In the genomic region with DNA sequence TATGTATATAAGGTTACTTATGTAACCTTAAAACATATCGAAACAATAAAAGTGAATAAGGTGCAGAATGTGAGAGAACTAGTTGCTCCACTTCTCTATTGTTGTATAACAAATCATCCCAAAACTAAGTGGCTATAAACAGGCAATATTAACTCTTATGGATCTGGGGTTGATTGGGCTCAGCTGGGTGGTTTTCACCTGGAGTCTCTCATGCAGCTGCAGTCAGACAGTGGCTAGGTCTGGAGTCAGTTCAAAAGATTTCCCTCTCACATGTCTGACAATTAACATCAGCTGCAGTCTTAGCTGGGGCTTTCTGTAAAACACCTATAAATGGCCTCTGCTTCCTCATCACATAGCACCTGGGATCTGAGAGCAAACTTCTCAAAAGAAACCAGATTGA, we compare ENCODE assay signal across 20 cellular contexts.
DNase-seq lines count a peak whose midpoint lies in the region; ATAC-seq, FAIRE-seq and TF ChIP-seq lines count a peak whose summit lies in the region.
"Had no signal": no experiment of that assay in that cellular context is flagged by ENCODE, and none has a peak within 500 bp of the region (broad histone marks: within the 10 kb centered on the region; RNA-seq: fewer than 3 reads in every experiment).

No MANE protein-coding gene starts in this region.

- no peak overlapping the region for H3K23ac ChIP-seq in neuronal stem cell (ENCODE audit: low read depth, low read length, poor library complexity)

- in situ Hi-C loops in HepG2 (cut with HindIII; ENCODE audit: extremely low pct_ligation_motif_present, low pct_unique_long_range_greater_than_20kb): no loop called here

- H3K27ac ChIP-seq in HepG2 (ENCODE audit: extremely low read length, insufficient read depth, low read length): no peak overlapping the region
- H3K27ac ChIP-seq in right lobe of liver: no peak overlapping the region
- H3K27ac ChIP-seq in OCI-LY7 (ENCODE audit: low read depth, low read length, poor library complexity, severe bottlenecking): no peak overlapping the region
- H3K27ac ChIP-seq in neuronal stem cell (replicated peaks; ENCODE audit: low read length): no peak overlapping the region
- H3K27ac ChIP-seq: 22Rv1, BLaER1, C4-2B had no signal

- H4K8ac ChIP-seq in neuronal stem cell (ENCODE audit: low read depth, low read length): no peak overlapping the region

- H3K4ac ChIP-seq in neuronal stem cell (ENCODE audit: low read length): no peak overlapping the region

- TF ChIP-seq RAD21 in HepG2 (CRISPR knock-in tag; IDR thresholded peaks at IDR 0.05): no peak

- FAIRE-seq in HepG2 (lab: Jason Lieb, UNC): no peak
- FAIRE-seq: A204.1, GM12891, GM18507, H1 had no signal

- no peak overlapping the region for H3K9ac ChIP-seq in HepG2 (ENCODE audit: insufficient read depth, low read depth, low read length)
- H3K9ac ChIP-seq in neuronal stem cell (ENCODE audit: low read depth, low read length, poor library complexity): no peak overlapping the region
- H3K9ac ChIP-seq: BLaER1 had no signal

- H3K4me3 ChIP-seq in HepG2 (replicated peaks in 1 of 3; ENCODE audit: insufficient read depth in 1 of 3, low read depth in 2 of 3, low read length in 3 of 3) (no peak overlapping the region), right lobe of liver (no peak overlapping the region), OCI-LY7 (ENCODE audit: low read depth, low read length, poor library complexity, severe bottlenecking) (no peak overlapping the region), neuronal stem cell (ENCODE audit: low read length in 2 of 2) (no peak overlapping the region)
- H3K4me3 ChIP-seq: BLaER1 had no signal

- H2BK12ac ChIP-seq in neuronal stem cell (ENCODE audit: low read length): no peak overlapping the region

- H2BK120ac ChIP-seq in neuronal stem cell (ENCODE audit: low read depth, low read length): no peak overlapping the region

- no peaks in the 10 kb centered on the region for H3K9me2 ChIP-seq in OCI-LY7 (ENCODE audit: insufficient read depth, low read length)

- no peak for TF ChIP-seq EP300 in HepG2 (IDR thresholded peaks at IDR 0.05; ENCODE audit: low read depth in 2 of 2, low read length in 2 of 2)
- no peak for TF ChIP-seq EP300 in HepG2 (CRISPR knock-in tag; IDR thresholded peaks at IDR 0.05; ENCODE audit: borderline replicate concordance)

- H3K18ac ChIP-seq in neuronal stem cell (ENCODE audit: low read length): no peak overlapping the region

- WGBS in HepG2 (ENCODE audit: low lambda C conversion rate): 17% methylated on average over 1 of the region's 1 CpG
- WGBS in right lobe of liver (ENCODE audit: insufficient coverage, low coverage, low lambda C conversion rate, missing lambda C conversion rate): 24% methylated on average over 1 of the region's 1 CpG
- no CpG with 5 or more reads among the region's 1 CpG for whole genome bisulfite sequencing in neuronal stem cell (ENCODE audit: extremely low coverage in 2 of 2, insufficient read length in 2 of 2, insufficient replicate concordance in 1 of 2), 2 donors

- no peaks in the 10 kb centered on the region for H3K27me3 ChIP-seq in HepG2 (ENCODE audit: control insufficient read depth in 1 of 2, insufficient read depth in 2 of 2, low read length in 2 of 2)
- no peaks in the 10 kb centered on the region for H3K27me3 ChIP-seq in right lobe of liver
- H3K27me3 ChIP-seq in neuronal stem cell (ENCODE audit: control insufficient read depth in 3 of 3, insufficient read depth in 3 of 3, low read depth in 1 of 3, low read length in 3 of 3): no peaks in the 10 kb centered on the region
- H3K27me3 ChIP-seq: BLaER1 had no signal

- H3K79me2 ChIP-seq in HepG2 (ENCODE audit: insufficient read depth, low read length): no peaks in the 10 kb centered on the region
- H3K79me2 ChIP-seq in OCI-LY7 (ENCODE audit: insufficient read depth, low read depth, low read length): no peaks in the 10 kb centered on the region

- H2AFZ ChIP-seq in HepG2 (ENCODE audit: low read length) (no peak overlapping the region), OCI-LY7 (ENCODE audit: low read length) (no peak overlapping the region), neuronal stem cell (ENCODE audit: low read length) (peak overlapping the region; percentile 49)

- H3K4me1 ChIP-seq in HepG2 (ENCODE audit: insufficient read depth, low read length) (no peaks in the 10 kb centered on the region), right lobe of liver (no peaks in the 10 kb centered on the region), OCI-LY7 (ENCODE audit: insufficient read depth, low read length, poor library complexity, severe bottlenecking) (no peaks in the 10 kb centered on the region), neuronal stem cell (ENCODE audit: control insufficient read depth in 2 of 2, insufficient read depth in 1 of 2, low read depth in 1 of 2, low read length in 2 of 2) (no peaks in the 10 kb centered on the region)
- H3K4me1 ChIP-seq: BLaER1, Caco-2 had no signal

- DNase-seq in HepG2 (ENCODE audit: low spot score): no peak
- DNase-seq in right lobe of liver: no peak
- peak; percentile 7 for DNase-seq in OCI-LY7 (ENCODE audit: low spot score)
- DNase-seq in neuronal stem cell (ENCODE audit: low spot score): no peak
- DNase-seq in DMS153 (lab: John Stamatoyannopoulos, UW): no peak
- no peak for DNase-seq in stimulated activated CD4-positive, alpha-beta T cell treated with anti-CD3 and anti-CD28 coated beads, Interleukin-1b, Interleukin-23, amount 100 ng/mL, for 48 hours
- DNase-seq: Caco-2; CD4-positive, CD25-positive, alpha-beta regulatory T cell; CD8-positive, alpha-beta T cell; DMS79 treated with DMSO at 0.1 percent for 48 hours; GF-D8; H7; HCEC 1CT had no signal

- no peaks in the 10 kb centered on the region for H3K79me1 ChIP-seq in neuronal stem cell (ENCODE audit: low read depth, low read length)

- H2AK5ac ChIP-seq in neuronal stem cell (ENCODE audit: low read depth, low read length): no peak overlapping the region

- POLR2A ChIA-PET in HepG2 (lab: Yijun Ruan, JAX) (no interaction called here), OCI-LY7 (lab: Charles Lee) (no interaction called here)

- TF ChIP-seq CTCF in HepG2 (CRISPR knock-in tag; IDR thresholded peaks at IDR 0.05): no peak
- TF ChIP-seq CTCF in right lobe of liver (IDR thresholded peaks at IDR 0.05): no peak
- TF ChIP-seq CTCF in OCI-LY7 (conservative IDR thresholded peaks at IDR 0.05; ENCODE audit: low read length): no peak

- CTCF ChIA-PET in HepG2 (lab: Yijun Ruan, JAX; ENCODE audit: low intra/inter-chr PET ratio, low total read pairs) (no interaction called here), OCI-LY7 (lab: Charles Lee; ENCODE audit: unreplicated experiment) (no interaction called here)

- H2BK5ac ChIP-seq in neuronal stem cell (ENCODE audit: low read length): no peak overlapping the region

- H3K36me3 ChIP-seq in HepG2 (replicated peaks in 1 of 2; ENCODE audit: control insufficient read depth in 1 of 2, insufficient read depth in 2 of 2, low read length in 2 of 2) (no peaks in the 10 kb centered on the region), right lobe of liver (no peaks in the 10 kb centered on the region), OCI-LY7 (ENCODE audit: insufficient read depth, low read length) (no peaks in the 10 kb centered on the region), neuronal stem cell (replicated peaks in 1 of 2; ENCODE audit: control insufficient read depth in 2 of 2, insufficient read depth in 2 of 2, low read length in 2 of 2) (no peaks in the 10 kb centered on the region)
- H3K36me3 ChIP-seq: BLaER1 had no signal

- H2BK15ac ChIP-seq in neuronal stem cell (ENCODE audit: low read length): no peak overlapping the region

- ATAC-seq in HepG2 (no peak), right lobe of liver (no peak)
- ATAC-seq: CD8-positive, alpha-beta T cell had no signal

- no peak for TF ChIP-seq POLR2A in HepG2 (IDR thresholded peaks at IDR 0.05; ENCODE audit: insufficient read depth in 1 of 2, low read depth in 2 of 2, low read length in 2 of 2)
- no peak for TF ChIP-seq POLR2A in right lobe of liver (IDR thresholded peaks at IDR 0.05)

- H3K14ac ChIP-seq in neuronal stem cell (ENCODE audit: low read length): no peak overlapping the region

- no peaks in the 10 kb centered on the region for H4K20me1 ChIP-seq in HepG2 (ENCODE audit: insufficient read depth, low read length)
- no peaks in the 10 kb centered on the region for H4K20me1 ChIP-seq in OCI-LY7 (ENCODE audit: insufficient read depth, low read length)
- H4K20me1 ChIP-seq: BLaER1 had no signal

- BruUV-seq in HepG2 (replicated peaks; lab: Mats Ljungman, UMichigan) (no TSS peak), OCI-LY7 (replicated peaks; lab: Mats Ljungman, UMichigan) (no TSS peak)

- no peak overlapping the region for H4K91ac ChIP-seq in neuronal stem cell (ENCODE audit: low read depth, low read length, poor library complexity)

- no peak overlapping the region for H3K4me2 ChIP-seq in HepG2 (ENCODE audit: low read depth, low read length)
- H3K4me2 ChIP-seq in OCI-LY7 (ENCODE audit: low read length): no peak overlapping the region
- no peak overlapping the region for H3K4me2 ChIP-seq in neuronal stem cell (ENCODE audit: insufficient read depth, low read length, poor library complexity, severe bottlenecking)
- H3K4me2 ChIP-seq: BLaER1 had no signal

- peaks cover 28% of the 10 kb centered on the region for H3K9me3 ChIP-seq in HepG2 (ENCODE audit: low read length)
- H3K9me3 ChIP-seq in right lobe of liver: no peaks in the 10 kb centered on the region
- no peaks in the 10 kb centered on the region for H3K9me3 ChIP-seq in OCI-LY7 (ENCODE audit: low read length)
- H3K9me3 ChIP-seq in neuronal stem cell (replicated peaks in 1 of 2; ENCODE audit: control insufficient read depth in 2 of 2, insufficient read depth in 1 of 2, low read depth in 1 of 2, low read length in 2 of 2): peaks cover 3% of the 10 kb centered on the region in 2 donors

- intact Hi-C loops in HepG2 (cut with micrococcal nuclease; ENCODE audit: unreplicated experiment): no loop called here
- intact Hi-C loops in right lobe of liver (cut with DNase I): no loop called here
- intact Hi-C loops in OCI-LY7 (cut with micrococcal nuclease; ENCODE audit: unreplicated experiment): no loop called here

TF ChIP-seq in HepG2, 621 proteins besides CTCF, POLR2A, EP300 and RAD21:
- TF ChIP-seq DNMT1 (CRISPR knock-in tag; IDR thresholded peaks at IDR 0.05) (no peak), ZNF331 (CRISPR knock-in tag; IDR thresholded peaks at IDR 0.05) (peak; percentile 98), ZBTB20 (CRISPR knock-in tag; IDR thresholded peaks at IDR 0.05; ENCODE audit: borderline replicate concordance, low read depth) (no peak)
